Comparison of ENCODE assay signal across 10 cellular contexts in genomic region chr3:58350627-58351013, GRCh38. TPM values are rescaled to one million over a fixed set of nuclear protein-coding genes. Genes with fewer than 3 reads are reported as not detected.
DNase-seq lines count a peak whose midpoint lies in the region; ATAC-seq, FAIRE-seq and TF ChIP-seq lines count a peak whose summit lies in the region.
"Had no signal": no experiment of that assay in that cellular context is flagged by ENCODE, and none has a peak within 500 bp of the region (broad histone marks: within the 10 kb centered on the region; RNA-seq: fewer than 3 reads in every experiment).

No MANE protein-coding gene starts in this region.

- intact Hi-C loops in activated T-helper 2 cell treated with anti-CD3 and anti-CD28 coated beads, Interferon-gamma antibody, Interleukin-2, Interleukin-4, amounts not matched to agents 10 μg/mL and 5 μg/mL and 100 μg/mL, durations not matched to agents 14 hours and 24 hours and 36 hours (cut with micrococcal nuclease), result loop anchor here (10.0 kb wide), 1 partner anchor 86 kb away; no protein-coding TSS in a partner anchor
- intact Hi-C loops in natural killer cell (cut with micrococcal nuclease) (no loop called here), head of caudate nucleus (cut with DNase I) (no loop called here)

- 0 out of 2 replicates have a peak overlapping the region, but pooled peaks have one; percentile 11 for H3K27ac ChIP-seq in KMS-11

- H3K4me1 ChIP-seq in KMS-11 (ENCODE audit: low read depth, poor library complexity, severe bottlenecking), result peaks cover 16% of the 10 kb centered on the region

- no peaks in the 10 kb centered on the region for H4K20me1 ChIP-seq in KMS-11 (ENCODE audit: insufficient read depth)

- TF ChIP-seq CTCF in KMS-11 (conservative IDR thresholded peaks at IDR 0.05; ENCODE audit: low read depth, low read length), result no peak
- no peak for TF ChIP-seq CTCF in natural killer cell (IDR thresholded peaks at IDR 0.05)

- no peak overlapping the region for H2AFZ ChIP-seq in KMS-11 (ENCODE audit: low read depth)

- FAIRE-seq in GM18507 (lab: Jason Lieb, UNC), result peak; percentile 69

- H3K36me3 Mint-ChIP-seq in activated T-helper 2 cell treated with anti-CD3 and anti-CD28 coated beads, Interferon-gamma antibody, Interleukin-2, Interleukin-4, amounts not matched to agents 10 μg/mL and 5 μg/mL and 100 μg/mL, durations not matched to agents 14 hours and 24 hours and 36 hours (ENCODE audit: low read depth), result peaks cover 46% of the 10 kb centered on the region
- H3K36me3 Mint-ChIP-seq in natural killer cell, result no peaks in the 10 kb centered on the region

- no peaks in the 10 kb centered on the region for H3K27me3 ChIP-seq in KMS-11 (ENCODE audit: insufficient read depth, low read depth)

- no peak for DNase-seq in GM18507 (ENCODE audit: extremely low spot score, insufficient read length, low read depth)
- DNase-seq in activated T-helper 2 cell treated with anti-CD3 and anti-CD28 coated beads, Interferon-gamma antibody, Interleukin-2, Interleukin-4, amounts not matched to agents 10 μg/mL and 5 μg/mL and 100 μg/mL, durations not matched to agents 14 hours and 24 hours and 36 hours (ENCODE audit: low spot score), result no peak
- no peak for DNase-seq in natural killer cell
- DNase-seq in NCI-H1694 treated with DMSO at 0.1 percent for 48 hours (lab: John Stamatoyannopoulos, UW), result no peak
- no peak for DNase-seq in head of caudate nucleus
- DNase-seq: stimulated activated CD4-positive, alpha-beta T cell treated with anti-CD3 and anti-CD28 coated beads, Interleukin-4, amount 100 ng/mL, for 4 hours had no signal

- no peaks in the 10 kb centered on the region for H3K27me3 Mint-ChIP-seq in activated T-helper 2 cell treated with anti-CD3 and anti-CD28 coated beads, Interferon-gamma antibody, Interleukin-2, Interleukin-4, amounts not matched to agents 10 μg/mL and 5 μg/mL and 100 μg/mL, durations not matched to agents 14 hours and 24 hours and 36 hours (ENCODE audit: low read depth)
- H3K27me3 Mint-ChIP-seq in natural killer cell (ENCODE audit: low read depth in 2 of 2), result no peaks in the 10 kb centered on the region

- H3K9ac ChIP-seq in KMS-11, result no peak overlapping the region

- H3K9me3 Mint-ChIP-seq in activated T-helper 2 cell treated with anti-CD3 and anti-CD28 coated beads, Interferon-gamma antibody, Interleukin-2, Interleukin-4, amounts not matched to agents 10 μg/mL and 5 μg/mL and 100 μg/mL, durations not matched to agents 14 hours and 24 hours and 36 hours, result no peaks in the 10 kb centered on the region
- no peaks in the 10 kb centered on the region for H3K9me3 Mint-ChIP-seq in natural killer cell

- ATAC-seq in natural killer cell (peak in 1 of 3 donors; percentile 48), HG02938 (IDR thresholded peaks at IDR 0.05; ENCODE audit: unreplicated experiment) (no peak), HG03571 (IDR thresholded peaks at IDR 0.05; ENCODE audit: unreplicated experiment) (no peak)

- no peaks in the 10 kb centered on the region for H3K79me2 ChIP-seq in KMS-11 (ENCODE audit: insufficient read depth, low read depth)

- H3K4me1 Mint-ChIP-seq in activated T-helper 2 cell treated with anti-CD3 and anti-CD28 coated beads, Interferon-gamma antibody, Interleukin-2, Interleukin-4, amounts not matched to agents 10 μg/mL and 5 μg/mL and 100 μg/mL, durations not matched to agents 14 hours and 24 hours and 36 hours (ENCODE audit: low read depth), result peaks cover 72% of the 10 kb centered on the region
- H3K4me1 Mint-ChIP-seq in natural killer cell, result peaks cover 68 to 71% of the 10 kb centered on the region in 2 donors

- peak overlapping the region; percentile 82 for H3K27ac Mint-ChIP-seq in activated T-helper 2 cell treated with anti-CD3 and anti-CD28 coated beads, Interferon-gamma antibody, Interleukin-2, Interleukin-4, amounts not matched to agents 10 μg/mL and 5 μg/mL and 100 μg/mL, durations not matched to agents 14 hours and 24 hours and 36 hours
- H3K27ac Mint-ChIP-seq in natural killer cell, result peak overlapping the region; percentile 86 to 88

- H3K4me2 ChIP-seq in KMS-11, result no peak overlapping the region

- no peak overlapping the region for H3K4me3 ChIP-seq in KMS-11 (IDR thresholded peaks at IDR 0.05; ENCODE audit: insufficient read depth, low read depth, low read length)
- H3K4me3 ChIP-seq: lung had no signal

- H3K4me3 Mint-ChIP-seq in activated T-helper 2 cell treated with anti-CD3 and anti-CD28 coated beads, Interferon-gamma antibody, Interleukin-2, Interleukin-4, amounts not matched to agents 10 μg/mL and 5 μg/mL and 100 μg/mL, durations not matched to agents 14 hours and 24 hours and 36 hours (ENCODE audit: low read depth), result peak overlapping the region; percentile 27
- H3K4me3 Mint-ChIP-seq in natural killer cell, result peak overlapping the region; percentile 80

- H3K36me3 ChIP-seq in KMS-11 (ENCODE audit: insufficient read depth), result no peaks in the 10 kb centered on the region

RNA-seq across cellular contexts. Expression of gene PXK, which starts 17.9 kb away (rescaled TPM):
- total RNA-seq in activated T-helper 2 cell treated with anti-CD3 and anti-CD28 coated beads, Interferon-gamma antibody, Interleukin-2, Interleukin-4, amounts not matched to agents 10 μg/mL and 5 μg/mL and 100 μg/mL, durations not matched to agents 14 hours and 24 hours and 36 hours, result 47.6 and 48.7 TPM in 2 replicates
- total RNA-seq in natural killer cell, result 10 to 100 TPM; 42.1 to 53.8 (median 48.9) TPM

RNA-seq across cellular contexts. Expression of gene HTD2, which starts 44.3 kb away (rescaled TPM):
- total RNA-seq in activated T-helper 2 cell treated with anti-CD3 and anti-CD28 coated beads, Interferon-gamma antibody, Interleukin-2, Interleukin-4, amounts not matched to agents 10 μg/mL and 5 μg/mL and 100 μg/mL, durations not matched to agents 14 hours and 24 hours and 36 hours, result 10.1 and 10.5 TPM in 2 replicates
- total RNA-seq in natural killer cell, result 1 to 10 TPM; 3.3 to 5.5 (median 3.7) TPM

RNA-seq across cellular contexts. Expression of gene RPP14, which starts 44.6 kb away (rescaled TPM):
- total RNA-seq in activated T-helper 2 cell treated with anti-CD3 and anti-CD28 coated beads, Interferon-gamma antibody, Interleukin-2, Interleukin-4, amounts not matched to agents 10 μg/mL and 5 μg/mL and 100 μg/mL, durations not matched to agents 14 hours and 24 hours and 36 hours, result 21.8 and 23.8 TPM in 2 replicates
- total RNA-seq in natural killer cell, result 10 to 100 TPM; 13.1 to 18.8 (median 17.0) TPM
